ENCODE assay signal across 8 cellular contexts in the genomic region with DNA sequence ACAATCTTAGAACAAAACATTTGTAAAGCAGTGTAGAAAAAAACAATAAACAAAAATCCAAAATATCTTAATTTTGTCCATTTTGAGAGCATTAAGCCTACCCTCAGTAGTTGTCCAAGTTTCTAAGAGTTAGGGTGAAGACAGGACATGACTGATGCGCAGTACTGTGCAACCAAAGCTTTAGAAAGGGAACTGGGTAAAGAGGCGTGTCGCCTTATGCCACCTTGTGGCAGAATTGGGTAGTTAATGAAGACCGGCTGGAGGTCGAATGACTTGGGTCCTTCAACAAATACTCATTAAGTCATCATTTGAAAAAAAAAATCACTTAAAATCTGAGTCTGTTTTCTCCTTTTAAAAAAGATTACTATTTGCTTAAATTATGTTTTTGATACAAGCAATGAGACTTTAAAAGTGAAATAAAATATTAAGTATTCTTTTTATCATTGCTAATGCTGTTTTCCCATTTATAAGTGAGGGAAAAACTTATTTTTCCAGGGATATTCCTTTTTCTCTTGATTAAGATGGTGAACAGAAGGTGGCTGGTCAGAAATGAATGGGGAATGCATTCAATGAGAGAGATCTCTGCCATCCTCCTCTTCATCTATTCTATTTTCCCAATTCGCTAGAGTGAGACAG. TPM values are rescaled to one million over a fixed set of nuclear protein-coding genes. Genes with fewer than 3 reads are reported as not detected.
DNase-seq lines count a peak whose midpoint lies in the region; ATAC-seq and TF ChIP-seq lines count a peak whose summit lies in the region.

No MANE protein-coding gene starts in this region.

- H3K4me1 Mint-ChIP-seq in osteocyte (ENCODE audit: unreplicated experiment): peaks cover 18% of the 10 kb centered on the region

- TF ChIP-seq POLR2A in transverse colon (IDR thresholded peaks at IDR 0.05): no peak

- in situ Hi-C loops in transverse colon (cut with MboI; ENCODE audit: low pct_ligation_motif_present in 1 of 4, low pct_unique_long_range_greater_than_20kb in 1 of 4, low sequenced_read_pairs in 3 of 4): loop anchor here in 2 of 4 donors (10.0 kb wide), 2 partner anchors 75 to 135 kb away; a partner anchor contains a TSS

- intact Hi-C loops in transverse colon (cut with DNase I; ENCODE audit: low total_unique reads): no loop called here

- DNase-seq in ELF-1 (ENCODE audit: low read depth, low spot score) (peak; percentile 82), LHCN-M2 (ENCODE audit: low read depth) (peak; percentile 72), RPMI7951 (ENCODE audit: low read depth) (peak; percentile 74), activated T-helper 1 cell treated with Interleukin-2 at 50 U/mL for 16 hours (ENCODE audit: low read depth) (peak; percentile 49), fibroblast of the conjunctiva (ENCODE audit: low read depth) (peak; percentile 70), osteocyte (ENCODE audit: extremely low spot score, unreplicated experiment) (peak; percentile 88), transverse colon (peak; percentile 77)

- no peaks in the 10 kb centered on the region for H3K9me3 ChIP-seq in transverse colon

- no peak overlapping the region for H3K4me3 ChIP-seq in transverse colon

- H3K4me3 Mint-ChIP-seq in osteocyte (ENCODE audit: unreplicated experiment): no peak overlapping the region

- H3K27ac ChIP-seq in transverse colon: no peak overlapping the region

- no peak overlapping the region for H3K27ac Mint-ChIP-seq in osteocyte (ENCODE audit: unreplicated experiment)

- ATAC-seq in GM21825 (IDR thresholded peaks at IDR 0.05; ENCODE audit: unreplicated experiment): peak; percentile 40

- H3K27me3 ChIP-seq in transverse colon: no peaks in the 10 kb centered on the region

- no peaks in the 10 kb centered on the region for H3K36me3 ChIP-seq in transverse colon

- no peaks in the 10 kb centered on the region for H3K36me3 Mint-ChIP-seq in osteocyte (ENCODE audit: unreplicated experiment)

- peaks cover 0 to 17% (median 12%) of the 10 kb centered on the region in 4 donors for H3K4me1 ChIP-seq in transverse colon

- H3K9me3 Mint-ChIP-seq in osteocyte (ENCODE audit: unreplicated experiment): no peaks in the 10 kb centered on the region

- H3K27me3 Mint-ChIP-seq in osteocyte (ENCODE audit: unreplicated experiment): no peaks in the 10 kb centered on the region

- WGBS in transverse colon (ENCODE audit: low coverage in 1 of 2), 2 donors: 19 to 20% methylated on average over 6 of the region's 6 CpGs

- TF ChIP-seq EP300 in transverse colon (IDR thresholded peaks at IDR 0.05; ENCODE audit: low read depth): no peak

- TF ChIP-seq CTCF in osteocyte (IDR thresholded peaks at IDR 0.05) (peak; percentile 89), transverse colon (IDR thresholded peaks at IDR 0.05) (peak; percentile 80 to 90 (median 85))

RNA-seq across cellular contexts. Expression of a gene that starts 3.5 kb away (rescaled TPM):
- total RNA-seq in LHCN-M2 (2014; rRNA removed): 35.4 and 44.4 TPM in 2 replicates
- polyA plus RNA-seq in LHCN-M2 (2012): 25.0 TPM
- total RNA-seq in RPMI7951 (2014; rRNA removed; shearing (Covaris generic)): 28.3 and 29.2 TPM in 2 replicates
- total RNA-seq in osteocyte: 52.1 and 54.7 TPM in 2 replicates
- total RNA-seq in transverse colon: 10 to 100 TPM in 3 of 4 donors, 1 to 10 TPM in 1; 9.0 to 21.0 (median 13.9) TPM
